ENCODE assay signal across 20 cellular contexts in genomic region chr3:36211656-36211999, GRCh38.
DNase-seq lines count a peak whose midpoint lies in the region; ATAC-seq and TF ChIP-seq lines count a peak whose summit lies in the region.
"Had no signal": no experiment of that assay in that cellular context is flagged by ENCODE, and none has a peak within 500 bp of the region (broad histone marks: within the 10 kb centered on the region; RNA-seq: fewer than 3 reads in every experiment).

No MANE protein-coding gene starts in this region.

- no peak for TF ChIP-seq CTCF in osteoblast (IDR thresholded peaks at IDR 0.05; ENCODE audit: extremely low read depth, low read depth, low read length)
- TF ChIP-seq CTCF in body of pancreas (IDR thresholded peaks at IDR 0.05): no peak

- peak; percentile 2 for DNase-seq in osteoblast (ENCODE audit: insufficient read length, low spot score, missing footprints)
- no peak for DNase-seq in body of pancreas
- no peak for DNase-seq in activated CD8-positive, alpha-beta T cell treated with anti-CD3 and anti-CD28 coated beads, Interleukin-2, amount 10 ng/mL, durations not matched to agents 7 days and 5 days
- DNase-seq: Caco-2, DMS53, HCEC 1CT, IMR-90, Karpas-422, NCI-H1092 treated with DMSO at 0.1 percent for 48 hours, NCI-H2227 treated with DMSO at 0.1 percent for 48 hours, NCI-H524, Peyer's patch had no signal

- no peak overlapping the region for H3K27ac ChIP-seq in osteoblast (ENCODE audit: low read depth, low read length)
- H3K27ac ChIP-seq in body of pancreas: no peak overlapping the region
- H3K27ac ChIP-seq: Peyer's patch had no signal

- CTCF ChIA-PET in activated CD8-positive, alpha-beta T cell treated with anti-CD3 and anti-CD28 coated beads, Interleukin-2, amount 10 ng/mL, durations not matched to agents 7 days and 5 days (lab: Charles Lee): no interaction called here

- no peak overlapping the region for H3K27ac Mint-ChIP-seq in activated CD8-positive, alpha-beta T cell treated with anti-CD3 and anti-CD28 coated beads, Interleukin-2, amount 10 ng/mL, durations not matched to agents 7 days and 5 days
- H3K27ac Mint-ChIP-seq: T-helper 2 cell treated with Interferon-gamma antibody and Interleukin-4, amounts not matched to agents 5 μg/mL and 100 μg/mL, for 36 hours had no signal

- ATAC-seq in GM18498 (IDR thresholded peaks at IDR 0.05; ENCODE audit: unreplicated experiment) (peak; percentile 32), GM21447 (IDR thresholded peaks at IDR 0.05; ENCODE audit: unreplicated experiment) (peak; percentile 34), HG03139 (IDR thresholded peaks at IDR 0.05; ENCODE audit: unreplicated experiment) (peak; percentile 47), HG02588 (IDR thresholded peaks at IDR 0.05; ENCODE audit: unreplicated experiment) (no peak), body of pancreas (no peak), GM19467 (IDR thresholded peaks at IDR 0.05; ENCODE audit: unreplicated experiment) (no peak)
- ATAC-seq in activated CD8-positive, alpha-beta T cell treated with anti-CD3 and anti-CD28 coated beads, Interleukin-2, amount 10 ng/mL, durations not matched to agents 7 days and 5 days: no peak
- ATAC-seq: Right ventricle myocardium inferior had no signal

- H3K9me3 Mint-ChIP-seq in activated CD8-positive, alpha-beta T cell treated with anti-CD3 and anti-CD28 coated beads, Interleukin-2, amount 10 ng/mL, durations not matched to agents 7 days and 5 days (ENCODE audit: insufficient read depth): no peaks in the 10 kb centered on the region
- H3K9me3 Mint-ChIP-seq: T-helper 2 cell treated with Interferon-gamma antibody and Interleukin-4, amounts not matched to agents 5 μg/mL and 100 μg/mL, for 36 hours had no signal

- no peaks in the 10 kb centered on the region for H3K27me3 Mint-ChIP-seq in activated CD8-positive, alpha-beta T cell treated with anti-CD3 and anti-CD28 coated beads, Interleukin-2, amount 10 ng/mL, durations not matched to agents 7 days and 5 days (ENCODE audit: low read depth)

- H3K4me3 Mint-ChIP-seq in activated CD8-positive, alpha-beta T cell treated with anti-CD3 and anti-CD28 coated beads, Interleukin-2, amount 10 ng/mL, durations not matched to agents 7 days and 5 days: no peak overlapping the region
- H3K4me3 Mint-ChIP-seq: T-helper 2 cell treated with Interferon-gamma antibody and Interleukin-4, amounts not matched to agents 5 μg/mL and 100 μg/mL, for 36 hours had no signal

- no peaks in the 10 kb centered on the region for H3K27me3 ChIP-seq in osteoblast (ENCODE audit: insufficient read depth, low read length)
- no peaks in the 10 kb centered on the region for H3K27me3 ChIP-seq in body of pancreas
- H3K27me3 ChIP-seq: MG63, Peyer's patch had no signal

- H3K4me1 ChIP-seq in osteoblast (ENCODE audit: insufficient read depth, low read length) (peaks cover 2% of the 10 kb centered on the region), body of pancreas (peaks cover 10% of the 10 kb centered on the region)
- H3K4me1 ChIP-seq: Caco-2, Peyer's patch had no signal

- H3K4me2 ChIP-seq in osteoblast (ENCODE audit: insufficient read depth, low read length): no peak overlapping the region

- no peaks in the 10 kb centered on the region for H3K79me2 ChIP-seq in osteoblast (ENCODE audit: insufficient read depth, low read length)

- H3K36me3 ChIP-seq in osteoblast (ENCODE audit: insufficient read depth, low read length) (no peaks in the 10 kb centered on the region), body of pancreas (replicated peaks in 1 of 2; ENCODE audit: insufficient read depth in 1 of 2, low read depth in 2 of 2) (no peaks in the 10 kb centered on the region)
- H3K36me3 ChIP-seq: MG63, Peyer's patch had no signal

- POLR2A ChIA-PET in activated CD8-positive, alpha-beta T cell treated with anti-CD3 and anti-CD28 coated beads, Interleukin-2, amount 10 ng/mL, durations not matched to agents 7 days and 5 days (lab: Charles Lee): no interaction called here

- no peaks in the 10 kb centered on the region for H4K20me1 ChIP-seq in osteoblast (ENCODE audit: insufficient read depth, low read length)

- no peaks in the 10 kb centered on the region for H3K36me3 Mint-ChIP-seq in activated CD8-positive, alpha-beta T cell treated with anti-CD3 and anti-CD28 coated beads, Interleukin-2, amount 10 ng/mL, durations not matched to agents 7 days and 5 days (ENCODE audit: low read depth)

- H3K4me3 ChIP-seq in osteoblast (ENCODE audit: insufficient read depth, low read length) (no peak overlapping the region), body of pancreas (no peak overlapping the region)
- H3K4me3 ChIP-seq: MG63, Peyer's patch had no signal

- H2AFZ ChIP-seq in osteoblast (ENCODE audit: low read length): no peak overlapping the region

- intact Hi-C loops in body of pancreas (cut with DNase I): no loop called here

- H3K9me3 ChIP-seq in osteoblast (ENCODE audit: low read depth, low read length): no peaks in the 10 kb centered on the region
- H3K9me3 ChIP-seq in body of pancreas: no peaks in the 10 kb centered on the region
- H3K9me3 ChIP-seq: Caco-2, MG63, Peyer's patch had no signal

- H3K4me1 Mint-ChIP-seq in activated CD8-positive, alpha-beta T cell treated with anti-CD3 and anti-CD28 coated beads, Interleukin-2, amount 10 ng/mL, durations not matched to agents 7 days and 5 days (ENCODE audit: low read depth): no peaks in the 10 kb centered on the region

- no peak for TF ChIP-seq POLR2A in body of pancreas (IDR thresholded peaks at IDR 0.05)

Comparison
In these comparisons a context has a peak if more than half of its experiments do, and no peak if none do; other contexts are left out.
1. ATAC-seq: peak in GM18498 (single experiment), GM21447 (single experiment) and HG03139 (single experiment); none in HG02588 (single experiment), body of pancreas (single experiment), GM19467 (single experiment) and activated CD8-positive, alpha-beta T cell treated with anti-CD3 and anti-CD28 coated beads, Interleukin-2, amount 10 ng/mL, durations not matched to agents 7 days and 5 days (single experiment).